In genomic region chr4:113563691-113564378, GRCh38 we compare ENCODE assay signal across 23 cellular contexts.
DNase-seq lines count a peak whose midpoint lies in the region; ATAC-seq and TF ChIP-seq lines count a peak whose summit lies in the region.
"Had no signal": no experiment of that assay in that cellular context is flagged by ENCODE, and none has a peak within 500 bp of the region (broad histone marks: within the 10 kb centered on the region; RNA-seq: fewer than 3 reads in every experiment).

No MANE protein-coding gene starts in this region.

- dilution Hi-C loops in IMR-90 (cut with HindIII; ENCODE audit: low sequenced_read_pairs, unreplicated experiment), result no loop called here

- H4K5ac ChIP-seq in IMR-90 (ENCODE audit: low read depth, low read length), result no peak overlapping the region

- H3K27me3 ChIP-seq in DOHH2 (ENCODE audit: control insufficient read depth, low read length) (no peaks in the 10 kb centered on the region), IMR-90 (ENCODE audit: control insufficient read depth, insufficient read depth, low read length) (no peaks in the 10 kb centered on the region)
- H3K27me3 ChIP-seq: colonic mucosa, MG63 had no signal

- peak overlapping the region; percentile 98 for H3K27ac ChIP-seq in DOHH2 (ENCODE audit: low read depth, low read length)
- no peak overlapping the region for H3K27ac ChIP-seq in IMR-90 (ENCODE audit: insufficient read depth, low read length)
- peak overlapping the region; percentile 99 for H3K27ac ChIP-seq in OCI-LY7 (ENCODE audit: low read depth, low read length, poor library complexity, severe bottlenecking)
- H3K27ac ChIP-seq: colonic mucosa had no signal

- H3K4me1 ChIP-seq in DOHH2 (ENCODE audit: control insufficient read depth, low read length) (peaks cover 96% of the 10 kb centered on the region), IMR-90 (ENCODE audit: control insufficient read depth, insufficient read depth, low read length) (peaks cover 5% of the 10 kb centered on the region), OCI-LY7 (ENCODE audit: insufficient read depth, low read length, poor library complexity, severe bottlenecking) (peaks cover 83% of the 10 kb centered on the region)
- H3K4me1 ChIP-seq: colonic mucosa had no signal

- H2BK20ac ChIP-seq in IMR-90 (ENCODE audit: low read depth, low read length), result peak overlapping the region; percentile 81

- H3K4me2 ChIP-seq in DOHH2 (ENCODE audit: low read length) (peak overlapping the region; percentile 74), IMR-90 (ENCODE audit: low read depth, low read length) (no peak overlapping the region), OCI-LY7 (ENCODE audit: low read length) (peak overlapping the region; percentile 72)

- POLR2A ChIA-PET in IMR-90 (lab: Charles Lee; ENCODE audit: unreplicated experiment), result no interaction called here
- POLR2A ChIA-PET in OCI-LY7 (lab: Charles Lee), result interaction anchor here (0.6 to 8.9 kb wide), 18 partner anchors 9 to 816 kb away, joined by 3 to 159 read pairs (median 8); no protein-coding TSS in a partner anchor

- CTCF ChIA-PET in IMR-90 (lab: Yijun Ruan, JAX) (no interaction called here), OCI-LY7 (lab: Charles Lee; ENCODE audit: unreplicated experiment) (interaction anchor here (0.8 to 2.7 kb wide), 4 partner anchors 16 to 195 kb away, joined by 3 to 10 read pairs (median 6); no protein-coding TSS in a partner anchor)

- no peak overlapping the region for H2BK5ac ChIP-seq in IMR-90 (ENCODE audit: low read depth, low read length, poor library complexity, severe bottlenecking)

- H3K9me2 ChIP-seq in DOHH2 (replicated peaks; ENCODE audit: control insufficient read depth, low read length) (no peaks in the 10 kb centered on the region), OCI-LY7 (ENCODE audit: insufficient read depth, low read length) (no peaks in the 10 kb centered on the region)

- no peaks in the 10 kb centered on the region for H3K9me3 ChIP-seq in DOHH2 (ENCODE audit: control insufficient read depth, insufficient read depth, low read length)
- H3K9me3 ChIP-seq in IMR-90 (ENCODE audit: control insufficient read depth, insufficient read depth, low read length), result no peaks in the 10 kb centered on the region
- H3K9me3 ChIP-seq in OCI-LY7 (ENCODE audit: low read length), result peaks cover 9% of the 10 kb centered on the region; the same call in 1 of the 2 replicates
- H3K9me3 ChIP-seq: colonic mucosa, MG63 had no signal

- intact Hi-C loops in IMR-90 (cut with micrococcal nuclease), result no loop called here
- intact Hi-C loops in OCI-LY7 (cut with micrococcal nuclease; ENCODE audit: unreplicated experiment), result loop anchor here (10.0 kb wide), 1 partner anchor 1041 kb away; no protein-coding TSS in a partner anchor

- peaks cover 0 to 10% (median 7%) of the 10 kb centered on the region in 3 donors for H3K36me3 Mint-ChIP-seq in immature natural killer cell
- no peaks in the 10 kb centered on the region for H3K36me3 Mint-ChIP-seq in glutamatergic neuron (ENCODE audit: unreplicated experiment)
- H3K36me3 Mint-ChIP-seq: WTC11 had no signal

- peak overlapping the region in 1 of 2 experiments; percentile 47; a peak in 1 of 4 replicates for H4K8ac ChIP-seq in IMR-90 (ENCODE audit: low read depth in 2 of 2, low read length in 2 of 2)

- no TSS peak for BruUV-seq in IMR-90 (replicated peaks; lab: Mats Ljungman, UMichigan)
- TSS peak; percentile 52 for BruUV-seq in OCI-LY7 (replicated peaks; lab: Mats Ljungman, UMichigan)

- no peak overlapping the region for H2AK9ac ChIP-seq in IMR-90 (replicated peaks; ENCODE audit: low read depth, low read length, poor library complexity)

- 0 out of 2 replicates have a peak overlapping the region, but pooled peaks have one; percentile 14 for H2BK120ac ChIP-seq in IMR-90 (ENCODE audit: low read depth, low read length)

- H3K4me3 ChIP-seq in DOHH2 (ENCODE audit: low read length) (peak overlapping the region; percentile 69), IMR-90 (ENCODE audit: insufficient read depth, low read depth, low read length) (no peak overlapping the region), OCI-LY7 (ENCODE audit: low read depth, low read length, poor library complexity, severe bottlenecking) (peak overlapping the region; percentile 48)
- H3K4me3 ChIP-seq: colonic mucosa, MG63 had no signal

- H3K14ac ChIP-seq in IMR-90 (replicated peaks; ENCODE audit: low read depth, low read length), result peak overlapping the region; percentile 68; the same call in 1 of the 2 replicates

- H3K27ac Mint-ChIP-seq in immature natural killer cell (no peak overlapping the region), glutamatergic neuron (ENCODE audit: unreplicated experiment) (no peak overlapping the region)
- H3K27ac Mint-ChIP-seq: nephron, progenitor cell of endocrine pancreas, T-helper 17 cell, WTC11 had no signal

- H3K79me2 ChIP-seq in DOHH2 (ENCODE audit: control insufficient read depth, low read length), result peaks cover 71% of the 10 kb centered on the region
- peaks cover 46% of the 10 kb centered on the region; the same call in 1 of the 2 replicates for H3K79me2 ChIP-seq in OCI-LY7 (ENCODE audit: insufficient read depth, low read depth, low read length)

- H3K79me1 ChIP-seq in IMR-90 (ENCODE audit: low read depth in 1 of 2, low read length in 2 of 2), result peaks cover 26 to 34% of the 10 kb centered on the region in 2 experiments; a peak in 3 of 4 replicates

- peaks cover 38% of the 10 kb centered on the region for H3F3A ChIP-seq in DOHH2 (ENCODE audit: control insufficient read depth, insufficient read depth)

- H3K4me3 Mint-ChIP-seq in immature natural killer cell (peak overlapping the region in 3 of 5 donors; percentile 17 to 82 (median 47)), glutamatergic neuron (ENCODE audit: unreplicated experiment) (no peak overlapping the region)
- H3K4me3 Mint-ChIP-seq: activated CD8-positive, alpha-beta memory T cell treated with anti-CD3 and anti-CD28 coated beads, Interleukin-2, amount 10 ng/mL, durations not matched to agents 7 days and 5 days; nephron; WTC11 had no signal

- H4K91ac ChIP-seq in IMR-90 (ENCODE audit: insufficient read depth, low read depth, low read length), result no peak overlapping the region

- TF ChIP-seq POLR2A in IMR-90 (IDR thresholded peaks at IDR 0.05; ENCODE audit: low read depth, low read length), result no peak

- H3K36me3 ChIP-seq in DOHH2 (ENCODE audit: control insufficient read depth, low read length), result peaks cover 61% of the 10 kb centered on the region
- no peaks in the 10 kb centered on the region for H3K36me3 ChIP-seq in IMR-90 (ENCODE audit: control insufficient read depth, insufficient read depth, low read length)
- H3K36me3 ChIP-seq in OCI-LY7 (ENCODE audit: insufficient read depth, low read length), result peaks cover 53% of the 10 kb centered on the region
- H3K36me3 ChIP-seq: colonic mucosa, MG63 had no signal

- no peak for DNase-seq in IMR-90
- DNase-seq in OCI-LY7 (ENCODE audit: low spot score), result peak; percentile 55
- no peak for DNase-seq in immature natural killer cell
- no peak for DNase-seq in activated gamma-delta T cell treated with Interleukin-2 at 50 U/mL for 16 hours
- no peak for DNase-seq in NCI-H510A treated with DMSO at 0.1 percent for 48 hours (lab: John Stamatoyannopoulos, UW)
- DNase-seq in islet precursor cell, result no peak
- no peak for DNase-seq in glutamatergic neuron
- DNase-seq: activated CD8-positive, alpha-beta memory T cell treated with anti-CD3 and anti-CD28 coated beads, Interleukin-2, amount 10 ng/mL, durations not matched to agents 7 days and 5 days; activated effector memory CD4-positive, alpha-beta T cell treated with anti-CD3 and anti-CD28 coated beads, Interleukin-2, amount 50 U/mL, for 16 hours; colonic mucosa; COR-L47; EL; hippocampal formation; kidney; MG63; NCI-H2081; NCI-H510A; stimulated activated CD4-positive, alpha-beta T cell treated with anti-CD3 and anti-CD28 coated beads, Interleukin-4, amount 100 ng/mL, for 1 hour; T-helper 17 cell had no signal

- TF ChIP-seq RAD21 in IMR-90 (IDR thresholded peaks at IDR 0.05; ENCODE audit: low read length), result no peak

- ATAC-seq in IMR-90 (ENCODE audit: low read depth), result no peak
- ATAC-seq: WTC11 had no signal

- no peak overlapping the region for H3K18ac ChIP-seq in IMR-90 (ENCODE audit: low read depth, low read length)

- TF ChIP-seq CTCF in DOHH2 (IDR thresholded peaks at IDR 0.05; ENCODE audit: low read depth, low read length, poor library complexity, severe bottlenecking) (no peak), IMR-90 (conservative IDR thresholded peaks at IDR 0.05; ENCODE audit: low read depth, low read length) (no peak), OCI-LY7 (conservative IDR thresholded peaks at IDR 0.05; ENCODE audit: low read length) (no peak), glutamatergic neuron (IDR thresholded peaks at IDR 0.05; ENCODE audit: partially characterized antibody, unreplicated experiment) (no peak)

- H3K9me1 ChIP-seq in IMR-90 (ENCODE audit: insufficient read depth, low read length), result peaks cover 3% of the 10 kb centered on the region; the same call in 1 of the 2 replicates

- WGBS in IMR-90 (ENCODE audit: extremely low coverage in 2 of 2, insufficient read length in 1 of 2), 2 experiments, result 90% methylated on average over 2 of the region's 5 CpGs; no CpG with 5 or more reads in 1 of the 2 experiments

- H3K4me1 Mint-ChIP-seq in immature natural killer cell (peaks cover 36 to 40% of the 10 kb centered on the region in 2 donors), glutamatergic neuron (ENCODE audit: low read depth, unreplicated experiment) (no peaks in the 10 kb centered on the region)
- H3K4me1 Mint-ChIP-seq: nephron had no signal

- H4K20me1 ChIP-seq in DOHH2 (ENCODE audit: control insufficient read depth, insufficient read depth, low read depth, low read length) (no peaks in the 10 kb centered on the region), IMR-90 (ENCODE audit: insufficient read depth, low read length) (peaks cover 3% of the 10 kb centered on the region; the same call in 1 of the 2 replicates), OCI-LY7 (ENCODE audit: insufficient read depth, low read length) (no peaks in the 10 kb centered on the region)

- in situ Hi-C loops in IMR-90 (cut with MboI; ENCODE audit: low sequenced_read_pairs), result no loop called here

- H3K56ac ChIP-seq in IMR-90 (ENCODE audit: extremely low read depth, insufficient read depth, low read length), result no peak overlapping the region

- H3K27me3 Mint-ChIP-seq in immature natural killer cell (ENCODE audit: low read depth in 3 of 3) (peaks cover 7 to 18% (median 9%) of the 10 kb centered on the region in 3 donors), glutamatergic neuron (ENCODE audit: unreplicated experiment) (no peaks in the 10 kb centered on the region)
- H3K27me3 Mint-ChIP-seq: activated CD8-positive, alpha-beta memory T cell treated with anti-CD3 and anti-CD28 coated beads, Interleukin-2, amount 10 ng/mL, durations not matched to agents 7 days and 5 days; progenitor cell of endocrine pancreas; T-helper 17 cell had no signal

- H3K4ac ChIP-seq in IMR-90 (ENCODE audit: low read depth, low read length), result no peak overlapping the region

- no peak overlapping the region for H3K23ac ChIP-seq in IMR-90 (ENCODE audit: low read depth, low read length)

- H3K9me3 Mint-ChIP-seq in immature natural killer cell (no peaks in the 10 kb centered on the region), glutamatergic neuron (ENCODE audit: unreplicated experiment) (no peaks in the 10 kb centered on the region)
- H3K9me3 Mint-ChIP-seq: nephron had no signal

- H2AFZ ChIP-seq in IMR-90 (replicated peaks; ENCODE audit: low read length, poor library complexity), result no peak overlapping the region
- H2AFZ ChIP-seq in OCI-LY7 (ENCODE audit: low read length), result no peak overlapping the region; the same call in 1 of the 2 replicates

- H3K9ac ChIP-seq in IMR-90 (ENCODE audit: low read depth, low read length), result no peak overlapping the region

- H2AK5ac ChIP-seq in IMR-90 (ENCODE audit: low read depth, low read length), result peak overlapping the region; percentile 23; the same call in 1 of the 2 replicates

- no peak overlapping the region for H2BK15ac ChIP-seq in IMR-90 (ENCODE audit: low read depth, low read length)
